ENCODE assay signal across 20 cellular contexts in genomic region chr6:148968636-148969270, GRCh38.
A peak's percentile ranks its signal among the peaks of the same experiment; 100 is the strongest.
DNase-seq lines count a peak whose midpoint lies in the region; TF ChIP-seq lines count a peak whose summit lies in the region.
"Had no signal": no experiment of that assay in that cellular context is flagged by ENCODE, and none has a peak within 500 bp of the region (broad histone marks: within the 10 kb centered on the region; RNA-seq: fewer than 3 reads in every experiment).

No MANE protein-coding gene starts in this region.

- H3K27me3 Mint-ChIP-seq in HFFc6 (ENCODE audit: insufficient read depth) (no peaks in the 10 kb centered on the region; the same call in 1 of the 2 replicates), chondrocyte (ENCODE audit: low read depth) (no peaks in the 10 kb centered on the region), nephron (ENCODE audit: low read depth) (peaks cover 16% of the 10 kb centered on the region)
- H3K27me3 Mint-ChIP-seq: CD4-positive, alpha-beta memory T cell had no signal

- CTCF ChIA-PET in AG04450 (lab: Charles Lee) = interaction anchor here (1.0 to 2.0 kb wide), 5 partner anchors 10 to 409 kb away, joined by 3 to 13 read pairs (median 5); no protein-coding TSS in a partner anchor

- H3K27ac Mint-ChIP-seq in HFFc6 (peak overlapping the region; percentile 47), chondrocyte (ENCODE audit: unreplicated experiment) (peak overlapping the region; percentile 99), nephron (peak overlapping the region; percentile 66 to 98 (median 89))
- H3K27ac Mint-ChIP-seq: activated CD4-positive, alpha-beta T cell treated with anti-CD3 and anti-CD28 coated beads, Interleukin-2, amount 10 ng/mL, durations not matched to agents 24 days and 14 days; CD4-positive, alpha-beta memory T cell had no signal

- H3K27ac ChIP-seq in AG04450 (ENCODE audit: low read depth, low read length) = peak overlapping the region; percentile 93
- H3K27ac ChIP-seq: vagina had no signal

- DNase-seq in AG04450 (ENCODE audit: low read depth, low spot score) = no peak
- peak; percentile 40 for DNase-seq in HFFc6
- DNase-seq in chondrocyte (ENCODE audit: low spot score) = no peak
- no peak for DNase-seq in glomerular visceral epithelial cell (ENCODE audit: extremely low spot score)
- DNase-seq in SHP77 treated with DMSO at 0.1 percent for 48 hours (lab: John Stamatoyannopoulos, UW) = no peak
- no peak for DNase-seq in LoVo (ENCODE audit: low spot score)
- DNase-seq in kidney tubule cell (ENCODE audit: low spot score) = no peak
- DNase-seq: ACHN; activated CD4-positive, alpha-beta T cell treated with anti-CD3 and anti-CD28 coated beads, Interleukin-2, amount 10 ng/mL, durations not matched to agents 24 days and 14 days; activated effector memory CD4-positive, alpha-beta T cell treated with Interleukin-2 at 50 U/mL for 16 hours; CD4-positive, alpha-beta memory T cell; effector CD8-positive, alpha-beta T cell; hippocampal formation; islet precursor cell; NCI-H1694; posterior cingulate gyrus; stimulated activated CD4-positive, alpha-beta T cell treated with anti-CD3 and anti-CD28 coated beads, Interleukin-4, amount 100 ng/mL, for 4 hours; SW 1271 had no signal

- H3K27me3 ChIP-seq in AG04450 (ENCODE audit: control insufficient read depth, insufficient read depth, low read length) = no peaks in the 10 kb centered on the region
- H3K27me3 ChIP-seq: vagina had no signal

- TF ChIP-seq CTCF in AG04450 (IDR thresholded peaks at IDR 0.05; ENCODE audit: low read depth, low read length) = 0 out of 2 replicates have a peak, but pooled peaks have one; percentile 1
- no peak for TF ChIP-seq CTCF in HFFc6 (IDR thresholded peaks at IDR 0.05)
- no peak for TF ChIP-seq CTCF in chondrocyte (IDR thresholded peaks at IDR 0.05)
- TF ChIP-seq CTCF in nephron (IDR thresholded peaks at IDR 0.05; ENCODE audit: unreplicated experiment in 3 of 3) = no peak

- no peaks in the 10 kb centered on the region for H3K9me3 Mint-ChIP-seq in HFFc6
- H3K9me3 Mint-ChIP-seq in chondrocyte (ENCODE audit: low read depth) = no peaks in the 10 kb centered on the region
- H3K9me3 Mint-ChIP-seq in nephron = no peaks in the 10 kb centered on the region
- H3K9me3 Mint-ChIP-seq: activated CD4-positive, alpha-beta T cell treated with anti-CD3 and anti-CD28 coated beads, Interleukin-2, amount 10 ng/mL, durations not matched to agents 24 days and 14 days; CD4-positive, alpha-beta memory T cell had no signal

- POLR2A ChIA-PET in AG04450 (lab: Yijun Ruan, JAX) = interaction anchor here (0.6 to 1.2 kb wide), 3 partner anchors 13 to 389 kb away, joined by 4 read pairs; no protein-coding TSS in a partner anchor

- H3K36me3 Mint-ChIP-seq in HFFc6 (ENCODE audit: low read depth) = no peaks in the 10 kb centered on the region
- no peaks in the 10 kb centered on the region for H3K36me3 Mint-ChIP-seq in chondrocyte (ENCODE audit: low read depth)
- peaks cover 6% of the 10 kb centered on the region for H3K36me3 Mint-ChIP-seq in nephron (ENCODE audit: low read depth)

- no peaks in the 10 kb centered on the region; the same call in 1 of the 2 replicates for H3K9me3 ChIP-seq in AG04450 (ENCODE audit: control insufficient read depth, insufficient read depth, low read length)
- H3K9me3 ChIP-seq: vagina had no signal

- H3K4me3 Mint-ChIP-seq in HFFc6 (peak overlapping the region; percentile 9; the same call in 1 of the 2 replicates), chondrocyte (ENCODE audit: unreplicated experiment) (no peak overlapping the region), nephron (no peak overlapping the region)
- H3K4me3 Mint-ChIP-seq: activated CD4-positive, alpha-beta T cell treated with anti-CD3 and anti-CD28 coated beads, Interleukin-2, amount 10 ng/mL, durations not matched to agents 24 days and 14 days; CD4-positive, alpha-beta memory T cell had no signal

- no peak overlapping the region for H3K4me3 ChIP-seq in AG04450 (ENCODE audit: low read depth, low read length)
- H3K4me3 ChIP-seq: vagina had no signal

- H3K4me1 Mint-ChIP-seq in HFFc6 (ENCODE audit: low read depth) (peaks cover 34% of the 10 kb centered on the region), chondrocyte (ENCODE audit: low read depth) (peaks cover 60% of the 10 kb centered on the region), nephron (peaks cover 65% of the 10 kb centered on the region)
- H3K4me1 Mint-ChIP-seq: activated CD4-positive, alpha-beta T cell treated with anti-CD3 and anti-CD28 coated beads, Interleukin-2, amount 10 ng/mL, durations not matched to agents 24 days and 14 days had no signal

Comparison
In these comparisons a context has a peak if more than half of its experiments do, and no peak if none do; other contexts are left out.
1. H3K27ac Mint-ChIP-seq: peak in every context shown above with its lines; median percentile 99 in chondrocyte; 89 in nephron; 47 in HFFc6.